ENCODE assay signal across 14 cellular contexts in the genomic region with DNA sequence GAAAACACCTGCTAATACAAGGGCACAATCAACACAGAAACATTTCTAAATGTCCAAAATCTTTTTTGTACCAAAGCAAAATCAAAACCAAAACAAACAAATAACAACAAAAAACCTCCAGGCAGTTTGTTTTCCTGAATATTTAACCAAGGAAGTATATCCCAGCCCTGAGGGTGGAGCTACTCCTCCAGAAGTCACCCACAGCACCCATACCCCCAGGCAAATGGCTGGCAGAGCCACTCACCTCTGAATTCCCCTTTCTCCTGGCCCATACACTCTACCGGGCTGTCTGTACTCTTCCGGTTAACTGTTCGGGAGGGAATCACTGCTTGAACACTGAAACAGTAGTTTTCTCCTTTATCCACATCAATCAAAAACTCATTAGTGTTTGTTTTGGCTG. TPM values are rescaled to one million over a fixed set of nuclear protein-coding genes. Genes with fewer than 3 reads are reported as not detected.
DNase-seq lines count a peak whose midpoint lies in the region; ATAC-seq and TF ChIP-seq lines count a peak whose summit lies in the region.
"Had no signal": no experiment of that assay in that cellular context is flagged by ENCODE, and none has a peak within 500 bp of the region (broad histone marks: within the 10 kb centered on the region; RNA-seq: fewer than 3 reads in every experiment).

No MANE protein-coding gene starts in this region.

- H3K27ac ChIP-seq in left lung, result no peak overlapping the region

- H3K36me3 Mint-ChIP-seq in stimulated activated effector memory CD8-positive, alpha-beta T cell treated with anti-CD3 and anti-CD28 coated beads, Interleukin-12 subunit alpha, Interleukin-12 subunit beta, amount 100 ng/mL, for 72 hours, result no peaks in the 10 kb centered on the region

- DNase-seq in BE2C (peak; percentile 19), LNCaP clone FGC (ENCODE audit: low read depth) (peak; percentile 21), astrocyte of the hippocampus (ENCODE audit: low read depth, low spot score) (peak; percentile 44), left lung (no peak), NCI-H2227 (lab: John Stamatoyannopoulos, UW; ENCODE audit: unreplicated experiment) (no peak)
- DNase-seq in activated CD4-positive, alpha-beta T cell treated with anti-CD3 and anti-CD28 coated beads, Interleukin-2, amount 50 U/mL, for 48 hours, result no peak
- no peak for DNase-seq in stimulated activated effector memory CD8-positive, alpha-beta T cell treated with anti-CD3 and anti-CD28 coated beads, Interleukin-12 subunit alpha, Interleukin-12 subunit beta, amount 100 ng/mL, for 72 hours (ENCODE audit: low spot score in 2 of 2)
- DNase-seq: activated T-cell treated with anti-CD3 and anti-CD28 coated beads for 4 hours; amniotic stem cell; CD4-positive, alpha-beta T cell; Right ventricle myocardium superior; stimulated activated CD4-positive, alpha-beta T cell treated with anti-CD3 and anti-CD28 coated beads, Interleukin-2, amount 100 ng/mL, for 48 hours had no signal

- H3K4me1 Mint-ChIP-seq in stimulated activated effector memory CD8-positive, alpha-beta T cell treated with anti-CD3 and anti-CD28 coated beads, Interleukin-12 subunit alpha, Interleukin-12 subunit beta, amount 100 ng/mL, for 72 hours, result no peaks in the 10 kb centered on the region

- H3K27ac Mint-ChIP-seq in stimulated activated effector memory CD8-positive, alpha-beta T cell treated with anti-CD3 and anti-CD28 coated beads, Interleukin-12 subunit alpha, Interleukin-12 subunit beta, amount 100 ng/mL, for 72 hours, result no peak overlapping the region
- H3K27ac Mint-ChIP-seq: CD4-positive, alpha-beta T cell; stimulated activated naive CD8-positive, alpha-beta T cell treated with anti-CD3 and anti-CD28 coated beads, Interleukin-15, Interleukin-2, amounts not matched to agents 100 ng/mL and 50 ng/mL, for 24 hours had no signal

- intact Hi-C loops in left lung (cut with DNase I), result no loop called here

- H3K4me1 ChIP-seq in BE2C, result no peaks in the 10 kb centered on the region
- H3K4me1 ChIP-seq in left lung, result peaks cover 0 to 4% of the 10 kb centered on the region in 2 donors

- H3K27me3 ChIP-seq in BE2C, result no peaks in the 10 kb centered on the region
- no peaks in the 10 kb centered on the region for H3K27me3 ChIP-seq in left lung

- H3K36me3 ChIP-seq in BE2C, result no peaks in the 10 kb centered on the region
- peaks cover 0 to 62% of the 10 kb centered on the region in 2 donors for H3K36me3 ChIP-seq in left lung

- H3K4me3 ChIP-seq in BE2C (ENCODE audit: low read depth, low read length), result no peak overlapping the region
- no peak overlapping the region for H3K4me3 ChIP-seq in LNCaP clone FGC (ENCODE audit: low read depth, low read length)
- H3K4me3 ChIP-seq in left lung, result no peak overlapping the region

- ATAC-seq in left lung (peak; percentile 35), HG03439 (IDR thresholded peaks at IDR 0.05; ENCODE audit: unreplicated experiment) (no peak)
- no peak for ATAC-seq in stimulated activated effector memory CD8-positive, alpha-beta T cell treated with anti-CD3 and anti-CD28 coated beads, Interleukin-12 subunit alpha, Interleukin-12 subunit beta, amount 100 ng/mL, for 72 hours

- H3K4me3 Mint-ChIP-seq in stimulated activated effector memory CD8-positive, alpha-beta T cell treated with anti-CD3 and anti-CD28 coated beads, Interleukin-12 subunit alpha, Interleukin-12 subunit beta, amount 100 ng/mL, for 72 hours, result no peak overlapping the region
- H3K4me3 Mint-ChIP-seq: CD4-positive, alpha-beta T cell; stimulated activated naive CD8-positive, alpha-beta T cell treated with anti-CD3 and anti-CD28 coated beads, Interleukin-15, Interleukin-2, amounts not matched to agents 100 ng/mL and 50 ng/mL, for 24 hours had no signal

- no peaks in the 10 kb centered on the region for H3K9me3 ChIP-seq in BE2C
- H3K9me3 ChIP-seq in left lung, result no peaks in the 10 kb centered on the region

- no peaks in the 10 kb centered on the region for H3K9me3 Mint-ChIP-seq in stimulated activated effector memory CD8-positive, alpha-beta T cell treated with anti-CD3 and anti-CD28 coated beads, Interleukin-12 subunit alpha, Interleukin-12 subunit beta, amount 100 ng/mL, for 72 hours
- H3K9me3 Mint-ChIP-seq: CD4-positive, alpha-beta T cell; stimulated activated naive CD8-positive, alpha-beta T cell treated with anti-CD3 and anti-CD28 coated beads, Interleukin-15, Interleukin-2, amounts not matched to agents 100 ng/mL and 50 ng/mL, for 24 hours had no signal

- TF ChIP-seq CTCF in BE2C (IDR thresholded peaks at IDR 0.05; ENCODE audit: low read depth, low read length) (no peak), LNCaP clone FGC (IDR thresholded peaks at IDR 0.05; ENCODE audit: control insufficient read depth, extremely low read depth, insufficient read depth) (peak; percentile 57), left lung (IDR thresholded peaks at IDR 0.05) (no peak)

RNA-seq across cellular contexts. Expression of gene F3, which starts 9.5 kb away (rescaled TPM):
- polyA plus RNA-seq in BE2C (2012; ENCODE audit: insufficient read depth, insufficient read length, low read depth), result not detected
- total RNA-seq in left lung, result 100 to 1,000 TPM in 1 of 2 donors, 10 to 100 TPM in 1; 64.0 to 191 TPM
- total RNA-seq: CD4-positive, alpha-beta T cell had no signal

Comparison
In these comparisons a context has a peak if more than half of its experiments do, and no peak if none do; other contexts are left out.
1. DNase-seq: peak in BE2C (single experiment), LNCaP clone FGC (single experiment) and astrocyte of the hippocampus (single experiment); none in left lung (0 of 2), NCI-H2227 (single experiment), activated CD4-positive, alpha-beta T cell treated with anti-CD3 and anti-CD28 coated beads, Interleukin-2, amount 50 U/mL, for 48 hours (0 of 2) and stimulated activated effector memory CD8-positive, alpha-beta T cell treated with anti-CD3 and anti-CD28 coated beads, Interleukin-12 subunit alpha, Interleukin-12 subunit beta, amount 100 ng/mL, for 72 hours (0 of 2).